Comparison of ENCODE assay signal across 26 cellular contexts in the genomic region with DNA sequence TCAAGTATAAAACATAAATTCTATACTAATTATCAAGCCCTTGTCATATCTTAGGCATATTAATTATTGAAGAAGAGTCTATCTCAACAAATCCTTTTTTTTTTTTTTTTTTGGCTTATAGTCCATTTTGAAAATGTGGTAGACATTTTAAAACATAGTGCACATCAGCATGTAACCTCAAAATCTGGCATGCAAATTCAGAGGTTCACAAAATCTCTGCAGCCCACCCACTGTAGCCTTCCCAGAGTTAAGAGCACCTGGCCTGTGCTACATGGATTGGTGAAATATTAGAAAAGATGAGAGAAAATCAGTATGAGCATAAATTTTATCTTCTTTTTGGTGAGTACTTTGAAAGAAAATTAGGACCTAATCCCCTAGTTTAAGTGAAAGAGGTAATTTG.
DNase-seq lines count a peak whose midpoint lies in the region; ATAC-seq, FAIRE-seq and TF ChIP-seq lines count a peak whose summit lies in the region.
"Had no signal": no experiment of that assay in that cellular context is flagged by ENCODE, and none has a peak within 500 bp of the region (broad histone marks: within the 10 kb centered on the region; RNA-seq: fewer than 3 reads in every experiment).

No MANE protein-coding gene starts in this region.

- TF ChIP-seq POLR2A in GM12878 (IDR thresholded peaks at IDR 0.05; ENCODE audit: low read depth, low read length): no peak

- intact Hi-C loops in GM12878 (cut with micrococcal nuclease; ENCODE audit: unreplicated experiment): no loop called here

- no peak overlapping the region for H3K27ac ChIP-seq in GM12878 (ENCODE audit: control insufficient read depth, insufficient read depth)
- H3K27ac ChIP-seq: body of pancreas, C4-2B, suprapubic skin, WERI-Rb-1 had no signal

- H3K36me3 ChIP-seq in GM12878 (ENCODE audit: control insufficient read depth in 2 of 2, insufficient read depth in 2 of 2, low read length in 1 of 2) (peaks cover 0 to 17% of the 10 kb centered on the region in 2 experiments; a peak in 3 of 4 replicates), BE2C (no peaks in the 10 kb centered on the region; the same call in 1 of the 2 replicates)
- H3K36me3 ChIP-seq: suprapubic skin, WERI-Rb-1 had no signal

- H3K9ac ChIP-seq in GM12878 (ENCODE audit: control insufficient read depth, insufficient read depth, low read length): no peak overlapping the region
- H3K9ac ChIP-seq: SK-N-SH had no signal

- TF ChIP-seq EP300 in GM12878 (IDR thresholded peaks at IDR 0.05; ENCODE audit: borderline replicate concordance in 1 of 2, control insufficient read depth in 1 of 2, low read depth in 2 of 2, low read length in 2 of 2): no peak

- H3K4me1 Mint-ChIP-seq in IgD-negative memory B cell: peaks cover 39 to 48% (median 45%) of the 10 kb centered on the region in 3 donors

- peak overlapping the region; percentile 33 to 81 for H3K27ac Mint-ChIP-seq in activated naive CD4-positive, alpha-beta T cell treated with anti-CD3 and anti-CD28 coated beads, Interleukin-2, amount 50 U/mL, for 72 hours
- H3K27ac Mint-ChIP-seq in IgD-negative memory B cell: peak overlapping the region in 2 of 3 donors; percentile 64 to 82
- H3K27ac Mint-ChIP-seq: GM23338 had no signal

- peaks cover 14% of the 10 kb centered on the region for H3K4me1 ChIP-seq in GM12878 (ENCODE audit: control insufficient read depth, insufficient read depth, low read length)
- H3K4me1 ChIP-seq in BE2C: peaks cover 4% of the 10 kb centered on the region; the same call in 1 of the 2 replicates

- H3K4me3 Mint-ChIP-seq in IgD-negative memory B cell: peak overlapping the region in 1 of 4 donors; percentile 45
- H3K4me3 Mint-ChIP-seq: GM23338 had no signal

- no peaks in the 10 kb centered on the region for H3K9me3 Mint-ChIP-seq in activated naive CD4-positive, alpha-beta T cell treated with anti-CD3 and anti-CD28 coated beads, Interleukin-2, amount 50 U/mL, for 72 hours
- no peaks in the 10 kb centered on the region for H3K9me3 Mint-ChIP-seq in IgD-negative memory B cell
- H3K9me3 Mint-ChIP-seq: GM23338 had no signal

- peaks cover 76% of the 10 kb centered on the region for H3K79me2 ChIP-seq in GM12878 (ENCODE audit: control insufficient read depth, insufficient read depth, low read length)

- H3K4me3 ChIP-seq in GM12878 (no peak overlapping the region), BE2C (ENCODE audit: low read depth, low read length) (no peak overlapping the region)
- H3K4me3 ChIP-seq: body of pancreas, GM23338, K562, MG63, skin epidermis, suprapubic skin had no signal

- FAIRE-seq in GM12878 (lab: Jason Lieb, UNC): no peak
- FAIRE-seq: K562 had no signal

- no peak overlapping the region for H2AFZ ChIP-seq in GM12878 (ENCODE audit: control insufficient read depth, low read depth, low read length)
- H2AFZ ChIP-seq: GM23338 had no signal

- in situ Hi-C loops in GM12878 (cut with MboI): no loop called here

- TF ChIP-seq CTCF in GM12878 (IDR thresholded peaks at IDR 0.05 in 2 of 3, conservative IDR thresholded peaks at IDR 0.05 in 1 of 3; ENCODE audit: control insufficient read depth in 2 of 3, extremely low read depth in 1 of 3, insufficient read depth in 1 of 3, low read depth in 3 of 3, low read length in 3 of 3): no peak
- no peak for TF ChIP-seq CTCF in BE2C (IDR thresholded peaks at IDR 0.05; ENCODE audit: low read depth, low read length)

- H3K36me3 Mint-ChIP-seq in activated naive CD4-positive, alpha-beta T cell treated with anti-CD3 and anti-CD28 coated beads, Interleukin-2, amount 50 U/mL, for 72 hours: peaks cover 11 to 37% of the 10 kb centered on the region in 2 donors
- peaks cover 4% of the 10 kb centered on the region for H3K36me3 Mint-ChIP-seq in IgD-negative memory B cell

- no peak for TF ChIP-seq RAD21 in GM12878 (IDR thresholded peaks at IDR 0.05; ENCODE audit: insufficient read depth, low read depth, low read length)

- RAD21 ChIA-PET in GM12878 (lab: Charles Lee; ENCODE audit: unreplicated experiment): no interaction called here

- BruUV-seq in GM12878 (replicated peaks; lab: Mats Ljungman, UMichigan): no TSS peak

- POLR2A ChIA-PET in GM12878 (lab: Charles Lee): interaction anchor here (1.5 kb wide), 1 partner anchor 21 kb away, joined by 3 read pairs; no protein-coding TSS in a partner anchor

- no peak for DNase-seq in activated naive CD4-positive, alpha-beta T cell treated with anti-CD3 and anti-CD28 coated beads, Interleukin-2, amount 50 U/mL, for 72 hours (ENCODE audit: low spot score in 2 of 2)
- DNase-seq in activated naive CD4-positive, alpha-beta T cell (lab: John Stamatoyannopoulos, UW): no peak
- DNase-seq in GM12878 (ENCODE audit: low read depth, low spot score) (no peak), DMS 273 treated with DMSO at 0.1 percent for 48 hours (lab: John Stamatoyannopoulos, UW) (no peak), BE2C (no peak)
- DNase-seq: activated CD8-positive, alpha-beta memory T cell treated with anti-CD3 and anti-CD28 coated beads for 24 hours; activated T-cell treated with anti-CD3 and anti-CD28 coated beads, Interleukin-2, amount 50 U/mL, for 48 hours; body of pancreas; GF-D8; head of caudate nucleus; mammary epithelial cell; MG63; NCI-H2081 treated with DMSO at 0.1 percent for 48 hours; NCI-H345; NCI-H774; RPMI8226; SK-N-SH; stimulated activated CD4-positive, alpha-beta T cell treated with anti-CD3 and anti-CD28 coated beads, Interleukin-1b, Interleukin-23, amount 100 ng/mL, for 48 hours; WERI-Rb-1 had no signal

- H4K20me1 ChIP-seq in GM12878 (ENCODE audit: control insufficient read depth, insufficient read depth): no peaks in the 10 kb centered on the region

- H3K27me3 ChIP-seq in GM12878 (replicated peaks in 1 of 2; ENCODE audit: control insufficient read depth in 2 of 2, insufficient read depth in 2 of 2, low read length in 1 of 2) (no peaks in the 10 kb centered on the region), BE2C (no peaks in the 10 kb centered on the region)
- H3K27me3 ChIP-seq: body of pancreas, MG63, suprapubic skin had no signal

- H3K4me2 ChIP-seq in GM12878 (ENCODE audit: control insufficient read depth, insufficient read depth): no peak overlapping the region
- H3K4me2 ChIP-seq: GM23338, SK-N-SH had no signal

- no peaks in the 10 kb centered on the region for H3K27me3 Mint-ChIP-seq in IgD-negative memory B cell

- H3K9me3 ChIP-seq in GM12878 (replicated peaks; ENCODE audit: control insufficient read depth, insufficient read depth, low read length): peaks cover 5% of the 10 kb centered on the region; the same call in 2 of the 3 replicates
- no peaks in the 10 kb centered on the region for H3K9me3 ChIP-seq in BE2C
- H3K9me3 ChIP-seq: body of pancreas, MG63, SK-N-SH, suprapubic skin had no signal

- CTCF ChIA-PET in GM12878 (lab: Yijun Ruan, JAX): interaction anchor here (1.0 kb wide), 1 partner anchor 91 kb away, joined by 3 read pairs; no protein-coding TSS in a partner anchor

- SMC1A ChIA-PET in GM12878 (lab: Charles Lee; ENCODE audit: uncharacterized antibody, unreplicated experiment): interaction anchor here (3.7 to 3.9 kb wide), 2 partner anchors 11 to 21 kb away, joined by 16 to 24 read pairs; no protein-coding TSS in a partner anchor

- no peak for ATAC-seq in activated naive CD4-positive, alpha-beta T cell treated with anti-CD3 and anti-CD28 coated beads, Interleukin-2, amount 50 U/mL, for 72 hours
- no peak for ATAC-seq in GM12878
- ATAC-seq in HG02981 (IDR thresholded peaks at IDR 0.05; ENCODE audit: unreplicated experiment): no peak
- ATAC-seq: body of pancreas, GM23338, K562 had no signal

TF ChIP-seq in GM12878, 131 proteins besides CTCF, POLR2A, EP300 and RAD21:
- TF ChIP-seq SUPT20H (IDR thresholded peaks at IDR 0.05; ENCODE audit: borderline replicate concordance, control insufficient read depth, low read depth, low read length) (no peak), KLF5 (IDR thresholded peaks at IDR 0.05; ENCODE audit: partially characterized antibody) (no peak), RUNX3 (IDR thresholded peaks at IDR 0.05; ENCODE audit: low read length) (peak; percentile 32; the same call in 1 of the 2 replicates), POU2F2 (IDR thresholded peaks at IDR 0.05; ENCODE audit: borderline replicate concordance, low read depth, low read length) (peak; percentile 72; the same call in 1 of the 3 replicates), YY1 (IDR thresholded peaks at IDR 0.05; ENCODE audit: low read depth, low read length) (0 out of 2 replicates have a peak, but pooled peaks have one; percentile 23)
